Comparison of ENCODE assay signal across 14 cellular contexts in genomic region chr22:49790912-49791311, GRCh38. TPM values are rescaled to one million over a fixed set of nuclear protein-coding genes. Genes with fewer than 3 reads are reported as not detected.
DNase-seq lines count a peak whose midpoint lies in the region; ATAC-seq and TF ChIP-seq lines count a peak whose summit lies in the region.
"Had no signal": no experiment of that assay in that cellular context is flagged by ENCODE, and none has a peak within 500 bp of the region (broad histone marks: within the 10 kb centered on the region; RNA-seq: fewer than 3 reads in every experiment).

No MANE protein-coding gene starts in this region.

- H4K20me1 ChIP-seq in BLaER1 treated with 17β-estradiol and CSF1 and Interleukin-3, amounts not matched to agents 10 nM and 100 nM, result peaks cover 99 to 100% (median 100%) of the 10 kb centered on the region in 11 experiments

- peak overlapping the region; percentile 72 for H3K27ac Mint-ChIP-seq in dendritic cell treated with granulocyte-macrophage colony-stimulating factor and Interleukin-4, amounts not matched to agents 40 ng/mL and 50 ng/mL, for 4 days
- peak overlapping the region; percentile 15 for H3K27ac Mint-ChIP-seq in osteocyte (ENCODE audit: unreplicated experiment)
- H3K27ac Mint-ChIP-seq: memory B cell had no signal

- peak overlapping the region in 3 of 11 experiments; percentile 1 to 28 (median 12); a peak in 3 of 22 replicates for H3K9ac ChIP-seq in BLaER1 treated with 17β-estradiol and CSF1 and Interleukin-3, amounts not matched to agents 10 nM and 100 nM

- no peak for ATAC-seq in GM18858 (IDR thresholded peaks at IDR 0.05; ENCODE audit: unreplicated experiment)

- no peak overlapping the region for H3K4me3 ChIP-seq in BLaER1 treated with 17β-estradiol and CSF1 and Interleukin-3, amounts not matched to agents 10 nM and 100 nM
- H3K4me3 ChIP-seq: ovary, tibial artery had no signal

- peak; percentile 86 for DNase-seq in GM03348 (ENCODE audit: low spot score)
- DNase-seq in osteocyte (ENCODE audit: extremely low spot score, unreplicated experiment), result no peak
- no peak for DNase-seq in NCI-H82 treated with DMSO at 0.1 percent for 48 hours (lab: John Stamatoyannopoulos, UW; ENCODE audit: unreplicated experiment)
- DNase-seq in NCI-H2171 treated with DMSO at 0.1 percent for 48 hours (lab: John Stamatoyannopoulos, UW), result no peak
- DNase-seq: activated effector memory CD4-positive, alpha-beta T cell treated with Interleukin-2 at 50 U/mL for 16 hours; COR-L47; effector memory CD4-positive, alpha-beta T cell; NCI-H2029 treated with DMSO at 0.1 percent for 48 hours; tibial artery had no signal

- H3K27me3 Mint-ChIP-seq in dendritic cell treated with granulocyte-macrophage colony-stimulating factor and Interleukin-4, amounts not matched to agents 40 ng/mL and 50 ng/mL, for 4 days, result no peaks in the 10 kb centered on the region
- H3K27me3 Mint-ChIP-seq in osteocyte (ENCODE audit: unreplicated experiment), result no peaks in the 10 kb centered on the region
- H3K27me3 Mint-ChIP-seq: memory B cell had no signal

- H3K36me3 ChIP-seq in BLaER1 treated with 17β-estradiol and CSF1 and Interleukin-3, amounts not matched to agents 10 nM and 100 nM, result peaks cover 86 to 100% (median 97%) of the 10 kb centered on the region in 11 experiments
- H3K36me3 ChIP-seq: ovary had no signal

- H3K27ac ChIP-seq in BLaER1 treated with 17β-estradiol and CSF1 and Interleukin-3, amounts not matched to agents 10 nM and 100 nM, result peak overlapping the region in 3 of 11 experiments; percentile 17 to 50 (median 28); a peak in 4 of 22 replicates
- H3K27ac ChIP-seq: ovary, tibial artery had no signal

- H3K9me3 ChIP-seq in BLaER1 treated with 17β-estradiol and CSF1 and Interleukin-3, amounts not matched to agents 10 nM and 100 nM (replicated peaks in 1 of 11), result no peaks in the 10 kb centered on the region
- H3K9me3 ChIP-seq: ovary, tibial artery had no signal

- H3K9me3 Mint-ChIP-seq in dendritic cell treated with granulocyte-macrophage colony-stimulating factor and Interleukin-4, amounts not matched to agents 40 ng/mL and 50 ng/mL, for 4 days, result no peaks in the 10 kb centered on the region
- no peaks in the 10 kb centered on the region for H3K9me3 Mint-ChIP-seq in osteocyte (ENCODE audit: unreplicated experiment)
- H3K9me3 Mint-ChIP-seq: memory B cell had no signal

- H3K4me1 Mint-ChIP-seq in dendritic cell treated with granulocyte-macrophage colony-stimulating factor and Interleukin-4, amounts not matched to agents 40 ng/mL and 50 ng/mL, for 4 days (ENCODE audit: low read depth), result peaks cover 41% of the 10 kb centered on the region
- peaks cover 37% of the 10 kb centered on the region for H3K4me1 Mint-ChIP-seq in osteocyte (ENCODE audit: unreplicated experiment)

- H3K27me3 ChIP-seq in BLaER1 treated with 17β-estradiol and CSF1 and Interleukin-3, amounts not matched to agents 10 nM and 100 nM, result no peaks in the 10 kb centered on the region
- H3K27me3 ChIP-seq: ovary, tibial artery had no signal

- H3K4me1 ChIP-seq in BLaER1 treated with 17β-estradiol and CSF1 and Interleukin-3, amounts not matched to agents 10 nM and 100 nM, result peaks cover 32 to 63% (median 43%) of the 10 kb centered on the region in 10 experiments

- intact Hi-C loops in dendritic cell treated with granulocyte-macrophage colony-stimulating factor and Interleukin-4, amounts not matched to agents 40 ng/mL and 50 ng/mL, for 4 days (cut with micrococcal nuclease), result no loop called here

- TF ChIP-seq CTCF in osteocyte (IDR thresholded peaks at IDR 0.05), result no peak

- H3K4me2 ChIP-seq in BLaER1 treated with 17β-estradiol and CSF1 and Interleukin-3, amounts not matched to agents 10 nM and 100 nM, result peak overlapping the region; percentile 44 to 92 (median 83); a peak in 19 of 22 replicates

- H3K36me3 Mint-ChIP-seq in dendritic cell treated with granulocyte-macrophage colony-stimulating factor and Interleukin-4, amounts not matched to agents 40 ng/mL and 50 ng/mL, for 4 days (ENCODE audit: low read depth), result peaks cover 94% of the 10 kb centered on the region
- peaks cover 57% of the 10 kb centered on the region for H3K36me3 Mint-ChIP-seq in osteocyte (ENCODE audit: unreplicated experiment)

- H3K4me3 Mint-ChIP-seq in dendritic cell treated with granulocyte-macrophage colony-stimulating factor and Interleukin-4, amounts not matched to agents 40 ng/mL and 50 ng/mL, for 4 days, result no peak overlapping the region
- H3K4me3 Mint-ChIP-seq in osteocyte (ENCODE audit: unreplicated experiment), result no peak overlapping the region
- H3K4me3 Mint-ChIP-seq: memory B cell had no signal

RNA-seq across cellular contexts. Expression of gene BRD1, which starts 36.8 kb away (rescaled TPM):
- 34.3 and 40.6 TPM in 2 replicates for total RNA-seq in osteocyte
